Comparison of ENCODE assay signal across 8 cellular contexts in genomic region chr5:40689442-40689841, GRCh38. TPM values are rescaled to one million over a fixed set of nuclear protein-coding genes. Genes with fewer than 3 reads are reported as not detected.
DNase-seq lines count a peak whose midpoint lies in the region; ATAC-seq, FAIRE-seq and TF ChIP-seq lines count a peak whose summit lies in the region.

No MANE protein-coding gene starts in this region.

- H3K27me3 ChIP-seq in endothelial cell of umbilical vein (ENCODE audit: control insufficient read depth in 2 of 2, insufficient read depth in 2 of 2, low read length in 2 of 2) (no peaks in the 10 kb centered on the region), psoas muscle (ENCODE audit: insufficient read depth in 3 of 3, low read length in 2 of 3) (peaks cover 0 to 2% (median 0%) of the 10 kb centered on the region in 3 donors)

- POLR2A ChIA-PET in endothelial cell of umbilical vein (lab: Charles Lee), result interaction anchor here (2.9 kb wide), 1 partner anchor 10 kb away, joined by 13 read pairs; the partner anchor contains the start of gene PTGER4

- H4K20me1 ChIP-seq in endothelial cell of umbilical vein (replicated peaks; ENCODE audit: control insufficient read depth, extremely low read depth, insufficient read depth, low read length), result no peaks in the 10 kb centered on the region

- H3K4me2 ChIP-seq in endothelial cell of umbilical vein (ENCODE audit: insufficient read depth, low read length), result peak overlapping the region; percentile 77

- WGBS in psoas muscle, 3 donors, result 24 to 26% (median 25%) methylated on average over 3 of the region's 3 CpGs

- DNase-seq in SHP77 (lab: John Stamatoyannopoulos, UW) (peak; percentile 15 to 66), endothelial cell of umbilical vein (ENCODE audit: low read depth, low spot score) (peak; percentile 98), psoas muscle (no peak), NCI-H524 (lab: John Stamatoyannopoulos, UW) (no peak), nephron progenitor cell (no peak)
- no peak for DNase-seq in activated CD8-positive, alpha-beta memory T cell treated with anti-CD3 and anti-CD28 coated beads, Interleukin-2, amount 50 U/mL, for 4 hours

- TF ChIP-seq CTCF in endothelial cell of umbilical vein (IDR thresholded peaks at IDR 0.05; ENCODE audit: extremely low read depth in 1 of 2, insufficient read depth in 1 of 2, low read depth in 1 of 2, low read length in 2 of 2) (no peak), psoas muscle (IDR thresholded peaks at IDR 0.05) (no peak), nephron progenitor cell (IDR thresholded peaks at IDR 0.05) (no peak)

- H3K9me1 ChIP-seq in endothelial cell of umbilical vein (replicated peaks; ENCODE audit: control insufficient read depth, extremely low read depth, insufficient read depth, low read length), result no peaks in the 10 kb centered on the region

- dilution Hi-C loops in endothelial cell of umbilical vein (cut with MboI; ENCODE audit: extremely low pct_ligation_motif_present, low sequenced_read_pairs), result no loop called here

- no peaks in the 10 kb centered on the region for H3K4me1 Mint-ChIP-seq in nephron progenitor cell

- peaks cover 12% of the 10 kb centered on the region for H3K27me3 Mint-ChIP-seq in nephron progenitor cell (ENCODE audit: low read depth, poor library complexity)

- peak; percentile 48 for ATAC-seq in GM18508 (IDR thresholded peaks at IDR 0.05; ENCODE audit: insufficient read depth, unreplicated experiment)
- ATAC-seq in HG02885 (IDR thresholded peaks at IDR 0.05; ENCODE audit: poor library complexity, unreplicated experiment), result peak; percentile 62
- peak; percentile 79 to 86 (median 84) for ATAC-seq in psoas muscle

- no TSS peak for BruUV-seq in endothelial cell of umbilical vein (replicated peaks; lab: Mats Ljungman, UMichigan)

- CTCF ChIA-PET in endothelial cell of umbilical vein (lab: Charles Lee), result interaction anchor here (0.6 to 3.6 kb wide), 13 partner anchors 10 to 1111 kb away, joined by 3 to 32 read pairs (median 5); partner anchors contain the start of gene PTGER4

- no peak overlapping the region for H2AFZ ChIP-seq in endothelial cell of umbilical vein (ENCODE audit: low read depth, low read length)

- peak overlapping the region in 1 of 3 experiments; percentile 15 for H3K4me3 ChIP-seq in endothelial cell of umbilical vein (replicated peaks in 1 of 3; ENCODE audit: insufficient read depth in 1 of 3, low read depth in 1 of 3, low read length in 3 of 3)
- no peak overlapping the region for H3K4me3 ChIP-seq in psoas muscle

- H3K9me3 ChIP-seq in endothelial cell of umbilical vein (replicated peaks; ENCODE audit: control insufficient read depth, insufficient read depth, low read length) (no peaks in the 10 kb centered on the region), psoas muscle (no peaks in the 10 kb centered on the region)

- no peaks in the 10 kb centered on the region for H3K36me3 Mint-ChIP-seq in nephron progenitor cell (ENCODE audit: low read depth)

- peak overlapping the region; percentile 68 for H3K9ac ChIP-seq in endothelial cell of umbilical vein (replicated peaks; ENCODE audit: extremely low read depth, insufficient read depth, low read length)

- H3K4me3 Mint-ChIP-seq in nephron progenitor cell, result no peak overlapping the region

- no peak overlapping the region for H3K27ac Mint-ChIP-seq in nephron progenitor cell

- H3K36me3 ChIP-seq in endothelial cell of umbilical vein (ENCODE audit: control insufficient read depth in 2 of 2, extremely low read depth in 1 of 2, insufficient read depth in 2 of 2, low read length in 2 of 2), result peaks cover 0 to 25% of the 10 kb centered on the region in 2 experiments
- peaks cover 0 to 17% of the 10 kb centered on the region in 2 donors for H3K36me3 ChIP-seq in psoas muscle (ENCODE audit: insufficient read depth in 1 of 2, low read depth in 1 of 2)

- TF ChIP-seq POLR2A in endothelial cell of umbilical vein (IDR thresholded peaks at IDR 0.05; ENCODE audit: low read depth, low read length), result peak; percentile 34

- intact Hi-C loops in endothelial cell of umbilical vein (cut with micrococcal nuclease), result loop anchor here (1.0 to 5.0 kb wide), 3 partner anchors 190 to 1263 kb away; no protein-coding TSS in a partner anchor
- intact Hi-C loops in psoas muscle (cut with DNase I), result loop anchor here (2.0 to 10.0 kb wide), 5 partner anchors 741 to 1111 kb away; no protein-coding TSS in a partner anchor

- FAIRE-seq in endothelial cell of umbilical vein (lab: Jason Lieb, UNC), result peak; percentile 99

- H3K79me2 ChIP-seq in endothelial cell of umbilical vein (ENCODE audit: control insufficient read depth, insufficient read depth, low read length), result peaks cover 91% of the 10 kb centered on the region

- H3K4me1 ChIP-seq in endothelial cell of umbilical vein (ENCODE audit: control insufficient read depth, extremely low read depth, insufficient read depth, low read length), result peaks cover 60% of the 10 kb centered on the region
- peaks cover 12% of the 10 kb centered on the region for H3K4me1 ChIP-seq in psoas muscle

- no peaks in the 10 kb centered on the region for H3K9me3 Mint-ChIP-seq in nephron progenitor cell

- peak overlapping the region; percentile 83 for H3K27ac ChIP-seq in endothelial cell of umbilical vein (ENCODE audit: insufficient read depth, low read depth, low read length)
- peak overlapping the region; percentile 13 for H3K27ac ChIP-seq in psoas muscle

TF ChIP-seq in endothelial cell of umbilical vein, 7 proteins besides CTCF, POLR2A, EP300 and RAD21:
- TF ChIP-seq JUN (IDR thresholded peaks at IDR 0.05; ENCODE audit: borderline replicate concordance, insufficient read depth, insufficient read length, low read depth) (peak; percentile 100), MYC (IDR thresholded peaks at IDR 0.05; ENCODE audit: low read depth, low read length) (no peak), EZH2 (IDR thresholded peaks at IDR 0.05; ENCODE audit: borderline replicate concordance, low read depth, low read length, severe bottlenecking) (no peak), POLR2AphosphoS5 (IDR thresholded peaks at IDR 0.05; ENCODE audit: insufficient read depth, low read depth, low read length) (peak; percentile 80), FOS (IDR thresholded peaks at IDR 0.05; ENCODE audit: borderline replicate concordance, insufficient read depth, low read length) (peak; percentile 100), GATA2 (IDR thresholded peaks at IDR 0.05; ENCODE audit: insufficient read depth, insufficient read length, low read depth, low read length) (no peak), MAX (IDR thresholded peaks at IDR 0.05; ENCODE audit: insufficient read depth, insufficient read length) (no peak)
TF ChIP-seq in endothelial cell of umbilical vein: peak in this region for 3.

RNA-seq across cellular contexts. Expression of gene PTGER4, which starts 9.7 kb away (rescaled TPM):
- total RNA-seq in endothelial cell of umbilical vein (22.5 and 23.6 TPM in 2 replicates), psoas muscle (1 to 10 TPM; 4.8 to 8.3 (median 5.8) TPM)
- polyA plus RNA-seq in endothelial cell of umbilical vein (35.9 and 37.4 TPM in 2 replicates), psoas muscle (1 to 10 TPM; 1.7 to 1.8 (median 1.8) TPM)
- polyA plus RNA-seq in endothelial cell of umbilical vein (2011; cell fraction: cytosol; rRNA removed), result 15.6 and 34.0 TPM in 2 replicates
- polyA plus RNA-seq in endothelial cell of umbilical vein (2011; cell fraction: nucleus; rRNA removed), result 16.1 and 18.9 TPM in 2 replicates
- polyA plus RNA-seq in endothelial cell of umbilical vein (2012), result 14.7 and 21.5 TPM in 2 replicates
- polyA minus RNA-seq in endothelial cell of umbilical vein, result 14.1 and 17.7 TPM in 2 replicates
- 3.5 TPM for polyA minus RNA-seq in endothelial cell of umbilical vein (2011; cell fraction: cytosol; rRNA and poly(A)+ RNA removed)
- polyA minus RNA-seq in endothelial cell of umbilical vein (2011; cell fraction: nucleus; rRNA and poly(A)+ RNA removed), result 23.7 and 42.1 TPM in 2 replicates

Comparison
In these comparisons a context has a peak if more than half of its experiments do, and no peak if none do; other contexts are left out.
1. DNase-seq: peak in SHP77 (2 of 2) and endothelial cell of umbilical vein (single experiment); none in psoas muscle (0 of 2), NCI-H524 (0 of 2), activated CD8-positive, alpha-beta memory T cell treated with anti-CD3 and anti-CD28 coated beads, Interleukin-2, amount 50 U/mL, for 4 hours (single experiment) and nephron progenitor cell (single experiment).
2. Peak in every context shown above with its lines, with median percentiles within 50 percentile points of each other: ATAC-seq.